ENCODE assay signal across 14 cellular contexts in genomic region chr5:72363146-72363802, GRCh38. TPM values are rescaled to one million over a fixed set of nuclear protein-coding genes. Genes with fewer than 3 reads are reported as not detected.
DNase-seq lines count a peak whose midpoint lies in the region; ATAC-seq, FAIRE-seq and TF ChIP-seq lines count a peak whose summit lies in the region.
"Had no signal": no experiment of that assay in that cellular context is flagged by ENCODE, and none has a peak within 500 bp of the region (broad histone marks: within the 10 kb centered on the region; RNA-seq: fewer than 3 reads in every experiment).

No MANE protein-coding gene starts in this region.

- TF ChIP-seq CTCF in fibroblast of lung (conservative IDR thresholded peaks at IDR 0.05 in 1 of 2, IDR thresholded peaks at IDR 0.05 in 1 of 2; ENCODE audit: low read depth in 1 of 2, low read length in 2 of 2) = no peak
- TF ChIP-seq CTCF in nephron progenitor cell (IDR thresholded peaks at IDR 0.05) = no peak
- no peak for TF ChIP-seq CTCF in Peyer's patch (IDR thresholded peaks at IDR 0.05)

- H3K9me3 ChIP-seq in SJSA1 (replicated peaks) (no peaks in the 10 kb centered on the region), fibroblast of lung (ENCODE audit: control insufficient read depth, insufficient read depth, low read depth, low read length) (no peaks in the 10 kb centered on the region), Peyer's patch (no peaks in the 10 kb centered on the region)
- no peaks in the 10 kb centered on the region for H3K9me3 ChIP-seq in effector memory CD4-positive, alpha-beta T cell (ENCODE audit: control insufficient read depth, low read length)
- H3K9me3 ChIP-seq: heart left ventricle had no signal

- no peaks in the 10 kb centered on the region for H3K9me3 Mint-ChIP-seq in nephron progenitor cell
- H3K9me3 Mint-ChIP-seq: activated naive CD8-positive, alpha-beta T cell treated with anti-CD3 and anti-CD28 coated beads, Interleukin-2, amount 10 ng/mL, durations not matched to agents 7 days and 5 days had no signal

- H3K27ac ChIP-seq in SJSA1 = peak overlapping the region; percentile 93
- peak overlapping the region; percentile 83 for H3K27ac ChIP-seq in fibroblast of lung (ENCODE audit: insufficient read depth, low read length)
- no peak overlapping the region for H3K27ac ChIP-seq in effector memory CD4-positive, alpha-beta T cell (ENCODE audit: insufficient read depth, low read length, poor library complexity, severe bottlenecking)
- no peak overlapping the region for H3K27ac ChIP-seq in Peyer's patch
- H3K27ac ChIP-seq: heart left ventricle had no signal

- H3K27me3 ChIP-seq in SJSA1 (replicated peaks) (no peaks in the 10 kb centered on the region), fibroblast of lung (ENCODE audit: control insufficient read depth, insufficient read depth, low read length) (no peaks in the 10 kb centered on the region), Peyer's patch (no peaks in the 10 kb centered on the region)
- no peaks in the 10 kb centered on the region for H3K27me3 ChIP-seq in effector memory CD4-positive, alpha-beta T cell (replicated peaks; ENCODE audit: control insufficient read depth, insufficient read depth, low read length, poor library complexity, severe bottlenecking)
- H3K27me3 ChIP-seq: heart left ventricle had no signal

- H3K4me1 Mint-ChIP-seq in nephron progenitor cell = peaks cover 8% of the 10 kb centered on the region

- H3K4me3 ChIP-seq in SJSA1 (no peak overlapping the region), fibroblast of lung (replicated peaks in 1 of 4; ENCODE audit: control extremely low read depth in 1 of 4, insufficient read depth in 1 of 4, low read depth in 3 of 4, low read length in 4 of 4) (no peak overlapping the region), Peyer's patch (no peak overlapping the region)
- no peak overlapping the region for H3K4me3 ChIP-seq in effector memory CD4-positive, alpha-beta T cell (ENCODE audit: insufficient read depth, low read depth, low read length, poor library complexity, severe bottlenecking)
- H3K4me3 ChIP-seq: heart left ventricle had no signal

- FAIRE-seq in H54 (lab: Jason Lieb, UNC) = no peak

- peaks cover 4% of the 10 kb centered on the region for H3K27me3 Mint-ChIP-seq in nephron progenitor cell (ENCODE audit: low read depth, poor library complexity)
- H3K27me3 Mint-ChIP-seq: activated naive CD8-positive, alpha-beta T cell treated with anti-CD3 and anti-CD28 coated beads, Interleukin-2, amount 10 ng/mL, durations not matched to agents 7 days and 5 days had no signal

- H3K36me3 ChIP-seq in SJSA1 = peaks cover 35% of the 10 kb centered on the region
- H3K36me3 ChIP-seq in fibroblast of lung (ENCODE audit: control insufficient read depth, insufficient read depth, low read length) = peaks cover 4% of the 10 kb centered on the region
- H3K36me3 ChIP-seq in effector memory CD4-positive, alpha-beta T cell (ENCODE audit: control insufficient read depth, insufficient read depth, low read length) = peaks cover 12% of the 10 kb centered on the region
- H3K36me3 ChIP-seq in Peyer's patch = peaks cover 0 to 16% (median 0%) of the 10 kb centered on the region in 3 donors

- H3K4me1 ChIP-seq in SJSA1 (replicated peaks) = peaks cover 28% of the 10 kb centered on the region
- peaks cover 13% of the 10 kb centered on the region for H3K4me1 ChIP-seq in fibroblast of lung (ENCODE audit: control insufficient read depth, extremely low read depth, insufficient read depth, low read length)
- no peaks in the 10 kb centered on the region for H3K4me1 ChIP-seq in effector memory CD4-positive, alpha-beta T cell (ENCODE audit: control insufficient read depth, insufficient read depth, low read length, poor library complexity, severe bottlenecking)
- H3K4me1 ChIP-seq in Peyer's patch = no peaks in the 10 kb centered on the region

- peak; percentile 13 for DNase-seq in H54 (ENCODE audit: insufficient read length, low spot score)
- peak; percentile 76 to 86 for DNase-seq in SJSA1 (ENCODE audit: low read depth in 1 of 2, low spot score in 2 of 2)
- DNase-seq in fibroblast of lung (ENCODE audit: low read depth in 2 of 2) = peak; percentile 77 to 89
- peak; percentile 85 for DNase-seq in renal cortical epithelial cell (ENCODE audit: low read depth)
- no peak for DNase-seq in effector memory CD4-positive, alpha-beta T cell
- no peak for DNase-seq in nephron progenitor cell
- DNase-seq in Peyer's patch = no peak
- DNase-seq: activated CD4-positive, alpha-beta T cell treated with anti-CD3 and anti-CD28 coated beads, Interleukin-2, amount 50 U/mL, for 48 hours; activated naive CD8-positive, alpha-beta T cell treated with anti-CD3 and anti-CD28 coated beads, Interleukin-2, amount 10 ng/mL, durations not matched to agents 7 days and 5 days; heart left ventricle; NCI-H2081 treated with DMSO at 0.1 percent for 48 hours; SIG-M5; stimulated activated naive CD8-positive, alpha-beta T cell treated with anti-CD3 and anti-CD28 coated beads, Interleukin-15, Interleukin-2, amounts not matched to agents 100 U/mL and 50 U/mL, for 24 hours had no signal

- TF ChIP-seq POLR2A in H54 (IDR thresholded peaks at IDR 0.05; ENCODE audit: low read depth, low read length) = no peak
- no peak for TF ChIP-seq POLR2A in Peyer's patch (IDR thresholded peaks at IDR 0.05)

- ATAC-seq in GM18519 (IDR thresholded peaks at IDR 0.05; ENCODE audit: low FRiP score, unreplicated experiment) = no peak
- ATAC-seq: heart left ventricle; stimulated activated naive CD8-positive, alpha-beta T cell treated with anti-CD3 and anti-CD28 coated beads, Interleukin-15, Interleukin-2, amounts not matched to agents 100 U/mL and 50 U/mL, for 24 hours had no signal

- peaks cover 44% of the 10 kb centered on the region for H3K36me3 Mint-ChIP-seq in nephron progenitor cell (ENCODE audit: low read depth)

- no peak overlapping the region for H3K4me3 Mint-ChIP-seq in nephron progenitor cell
- H3K4me3 Mint-ChIP-seq: activated naive CD8-positive, alpha-beta T cell treated with anti-CD3 and anti-CD28 coated beads, Interleukin-2, amount 10 ng/mL, durations not matched to agents 7 days and 5 days had no signal

- no peak overlapping the region for H3K27ac Mint-ChIP-seq in nephron progenitor cell
- H3K27ac Mint-ChIP-seq: activated naive CD8-positive, alpha-beta T cell treated with anti-CD3 and anti-CD28 coated beads, Interleukin-2, amount 10 ng/mL, durations not matched to agents 7 days and 5 days had no signal

- peak overlapping the region; percentile 4 for H2AFZ ChIP-seq in fibroblast of lung (ENCODE audit: low read length)

- H4K20me1 ChIP-seq in fibroblast of lung (ENCODE audit: control insufficient read depth, extremely low read depth, insufficient read depth, low read length) = no peaks in the 10 kb centered on the region

- H3K79me2 ChIP-seq in fibroblast of lung (ENCODE audit: control insufficient read depth, insufficient read depth, low read length) = no peaks in the 10 kb centered on the region

- H3K9ac ChIP-seq in fibroblast of lung (ENCODE audit: insufficient read depth, low read length) = no peak overlapping the region

- H3K4me2 ChIP-seq in fibroblast of lung (ENCODE audit: extremely low read depth, insufficient read depth, low read length) = peak overlapping the region; percentile 76

RNA-seq across cellular contexts. Expression of gene PTCD2, which starts 43.1 kb away (rescaled TPM):
- 9.8 and 11.7 TPM in 2 replicates for total RNA-seq in SJSA1 (2014; rRNA removed; shearing (Covaris generic))
- total RNA-seq in fibroblast of lung (9.5 and 15.9 TPM in 2 replicates), renal cortical epithelial cell (6.9 and 9.4 TPM in 2 replicates), Peyer's patch (10 to 100 TPM in 2 of 4 donors, 1 to 10 TPM in 2; 4.0 to 13.2 (median 8.7) TPM)
- polyA plus RNA-seq in fibroblast of lung = 10.3 and 13.4 TPM in 2 replicates
- polyA plus RNA-seq in fibroblast of lung (2012) = 7.2 and 8.6 TPM in 2 replicates
- polyA minus RNA-seq in fibroblast of lung (ENCODE audit: low replicate concordance) = 2.1 and 13.8 TPM in 2 replicates

RNA-seq across cellular contexts. Expression of gene MRPS27, which starts 43.2 kb away (rescaled TPM):
- 55.3 and 57.3 TPM in 2 replicates for total RNA-seq in SJSA1 (2014; rRNA removed; shearing (Covaris generic))
- total RNA-seq in fibroblast of lung (72.7 and 86.5 TPM in 2 replicates), renal cortical epithelial cell (58.2 and 92.7 TPM in 2 replicates), Peyer's patch (10 to 100 TPM; 20.8 to 39.6 (median 24.7) TPM)
- polyA plus RNA-seq in fibroblast of lung = 67.2 and 75.9 TPM in 2 replicates
- polyA plus RNA-seq in fibroblast of lung (2012) = 41.4 and 44.1 TPM in 2 replicates
- 88.9 and 143 TPM in 2 replicates for polyA minus RNA-seq in fibroblast of lung (ENCODE audit: low replicate concordance)

Comparison
In these comparisons a context has a peak if more than half of its experiments do, and no peak if none do; other contexts are left out.
1. DNase-seq: peak in H54 (single experiment), SJSA1 (2 of 2), fibroblast of lung (2 of 2) and renal cortical epithelial cell (single experiment); none in effector memory CD4-positive, alpha-beta T cell (0 of 3), nephron progenitor cell (single experiment) and Peyer's patch (0 of 3).
2. H3K27ac ChIP-seq: peak in SJSA1 (single experiment) and fibroblast of lung (single experiment); none in effector memory CD4-positive, alpha-beta T cell (single experiment) and Peyer's patch (0 of 4).